8 cellular contexts compared by ENCODE assay signal in genomic region chr3:13657660-13658435, GRCh38.
DNase-seq lines count a peak whose midpoint lies in the region; ATAC-seq and TF ChIP-seq lines count a peak whose summit lies in the region.

No MANE protein-coding gene starts in this region.

- no peak overlapping the region for H3K4me3 ChIP-seq in NB4 (ENCODE audit: low read depth, low read length)

- H3K4me3 Mint-ChIP-seq in endothelial cell (ENCODE audit: unreplicated experiment) (no peak overlapping the region), naive B cell (no peak overlapping the region)
- H3K4me3 Mint-ChIP-seq in stimulated activated naive B cell treated with anti-CD40 and anti-IgM and Interleukin-4, amounts not matched to agents 10 μg/mL and 1 μg/mL and 100 μg/mL, for 72 hours: no peak overlapping the region

- DNase-seq in COLO829 (ENCODE audit: low spot score): peak; percentile 57
- peak; percentile 47 for DNase-seq in NB4 (ENCODE audit: low read depth)
- peak; percentile 26 to 46 for DNase-seq in activated CD8-positive, alpha-beta memory T cell treated with anti-CD3 and anti-CD28 coated beads for 1 hour (ENCODE audit: extremely low read depth in 1 of 2, low read depth in 1 of 2)
- DNase-seq in endothelial cell (ENCODE audit: low spot score): peak; percentile 76
- peak; percentile 20 for DNase-seq in naive B cell
- peak; percentile 26 for DNase-seq in stimulated activated naive B cell treated with anti-CD40 and anti-IgM and Interleukin-4, amounts not matched to agents 10 μg/mL and 1 μg/mL and 100 μg/mL, for 72 hours
- DNase-seq in HCEC 1CT: no peak

- TF ChIP-seq CTCF in NB4 (IDR thresholded peaks at IDR 0.05; ENCODE audit: low read depth, low read length) (peak; percentile 83), endothelial cell (IDR thresholded peaks at IDR 0.05; ENCODE audit: unreplicated experiment) (peak; percentile 75)

- H3K27me3 Mint-ChIP-seq in endothelial cell (ENCODE audit: unreplicated experiment) (peaks cover 20% of the 10 kb centered on the region), naive B cell (peaks cover 22 to 55% (median 54%) of the 10 kb centered on the region in 3 donors)
- peaks cover 41 to 64% of the 10 kb centered on the region in 2 donors for H3K27me3 Mint-ChIP-seq in stimulated activated naive B cell treated with anti-CD40 and anti-IgM and Interleukin-4, amounts not matched to agents 10 μg/mL and 1 μg/mL and 100 μg/mL, for 72 hours

- H3K27ac Mint-ChIP-seq in endothelial cell (ENCODE audit: unreplicated experiment) (no peak overlapping the region), naive B cell (no peak overlapping the region)
- H3K27ac Mint-ChIP-seq in stimulated activated naive B cell treated with anti-CD40 and anti-IgM and Interleukin-4, amounts not matched to agents 10 μg/mL and 1 μg/mL and 100 μg/mL, for 72 hours: no peak overlapping the region

- no peaks in the 10 kb centered on the region for H3K4me1 Mint-ChIP-seq in endothelial cell (ENCODE audit: unreplicated experiment)
- H3K4me1 Mint-ChIP-seq in naive B cell: peaks cover 4 to 16% (median 13%) of the 10 kb centered on the region in 3 donors
- peaks cover 8 to 11% of the 10 kb centered on the region in 2 donors for H3K4me1 Mint-ChIP-seq in stimulated activated naive B cell treated with anti-CD40 and anti-IgM and Interleukin-4, amounts not matched to agents 10 μg/mL and 1 μg/mL and 100 μg/mL, for 72 hours

- H3K9me3 Mint-ChIP-seq in endothelial cell (ENCODE audit: unreplicated experiment): no peaks in the 10 kb centered on the region
- H3K9me3 Mint-ChIP-seq in naive B cell: peaks cover 0 to 4% (median 0%) of the 10 kb centered on the region in 7 donors
- peaks cover 0 to 4% of the 10 kb centered on the region in 2 donors for H3K9me3 Mint-ChIP-seq in stimulated activated naive B cell treated with anti-CD40 and anti-IgM and Interleukin-4, amounts not matched to agents 10 μg/mL and 1 μg/mL and 100 μg/mL, for 72 hours

- TF ChIP-seq POLR2A in NB4 (IDR thresholded peaks at IDR 0.05; ENCODE audit: extremely low read depth, insufficient read length): no peak

- H3K36me3 Mint-ChIP-seq in endothelial cell (ENCODE audit: low read depth, unreplicated experiment) (peaks cover 5% of the 10 kb centered on the region), naive B cell (peaks cover 0 to 7% of the 10 kb centered on the region in 2 donors)
- H3K36me3 Mint-ChIP-seq in stimulated activated naive B cell treated with anti-CD40 and anti-IgM and Interleukin-4, amounts not matched to agents 10 μg/mL and 1 μg/mL and 100 μg/mL, for 72 hours: no peaks in the 10 kb centered on the region

- peak; percentile 68 for ATAC-seq in GM19452 (IDR thresholded peaks at IDR 0.05; ENCODE audit: unreplicated experiment)
- peak; percentile 83 to 84 for ATAC-seq in naive B cell (ENCODE audit: low read depth in 2 of 2)
- peak; percentile 85 to 91 for ATAC-seq in stimulated activated naive B cell treated with anti-CD40 and anti-IgM and Interleukin-4, amounts not matched to agents 10 μg/mL and 1 μg/mL and 100 μg/mL, for 72 hours (replicated peaks)
